Comparison of ENCODE assay signal across 20 cellular contexts in the genomic region with DNA sequence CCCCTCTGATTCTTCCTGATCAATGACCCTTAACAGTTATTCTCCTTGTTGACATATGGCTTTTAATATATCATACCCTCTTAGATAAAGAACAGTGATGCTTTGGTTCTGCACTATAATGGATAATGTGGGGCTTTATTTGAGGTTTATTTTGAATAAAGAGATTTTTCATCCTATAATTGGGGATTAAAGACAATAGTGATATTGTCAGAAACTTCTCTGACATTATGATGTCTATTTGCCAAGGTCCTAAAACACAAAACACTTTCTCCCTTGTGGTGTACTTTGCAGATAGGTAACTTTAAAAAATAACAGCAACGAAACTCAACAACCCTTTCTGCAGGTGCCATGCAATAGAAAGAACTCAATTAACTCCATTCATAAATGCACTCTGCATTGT.
"Had no signal": no experiment of that assay in that cellular context is flagged by ENCODE, and none has a peak within 500 bp of the region (broad histone marks: within the 10 kb centered on the region; RNA-seq: fewer than 3 reads in every experiment).

No MANE protein-coding gene starts in this region.

- FAIRE-seq: colon, islet of Langerhans, small intestine had no signal

- ATAC-seq: gastrocnemius medialis; heart left ventricle; left cardiac atrium; left lung; naive thymus-derived CD8-positive, alpha-beta T cell; right lobe of liver; stimulated activated naive B cell treated with anti-CD40 and anti-IgM and Interleukin-4, amounts not matched to agents 10 μg/mL and 1 μg/mL and 100 μg/mL, for 72 hours; upper lobe of right lung had no signal

- DNase-seq: dorsolateral prefrontal cortex; effector CD4-positive, alpha-beta T cell; gastrocnemius medialis; heart left ventricle; left cardiac atrium; left lung; mammary epithelial cell; naive thymus-derived CD8-positive, alpha-beta T cell; occipital lobe; ovary; right lobe of liver; stimulated activated CD4-positive, alpha-beta T cell treated with anti-CD3 and anti-CD28 coated beads, Interleukin-15, amount 100 ng/mL, for 24 hours; stimulated activated CD4-positive, alpha-beta T cell treated with anti-CD3 and anti-CD28 coated beads, Interleukin-2, amount 100 ng/mL, for 48 hours; stimulated activated naive B cell treated with anti-CD40 and anti-IgM and Interleukin-4, amounts not matched to agents 10 μg/mL and 1 μg/mL and 100 μg/mL, for 72 hours; transverse colon; upper lobe of right lung; uterus had no signal
